Comparison of ENCODE assay signal across 1 cellular context in the genomic region with DNA sequence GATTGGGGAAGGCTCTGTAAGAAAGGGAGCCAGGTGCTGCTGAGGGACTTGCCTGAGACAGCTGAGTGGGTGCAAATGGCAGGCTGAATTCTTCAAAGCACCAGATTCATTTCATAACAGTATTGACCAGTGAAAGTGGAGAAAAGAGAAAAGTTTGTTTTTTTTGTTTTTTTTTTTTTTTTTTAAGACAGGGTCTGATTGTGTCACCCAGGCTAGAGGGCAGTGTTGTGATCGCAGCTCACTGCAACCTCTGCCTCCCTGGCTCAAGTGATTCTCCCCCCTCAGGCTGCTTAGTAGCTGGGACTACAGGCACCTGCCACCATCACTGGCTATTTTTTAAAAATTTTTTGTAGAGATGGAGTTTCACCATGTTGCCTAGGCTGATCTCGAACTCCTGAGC.
TF ChIP-seq lines count a peak whose summit lies in the region.

No MANE protein-coding gene starts in this region.

TF ChIP-seq in GM23338, 12 proteins besides CTCF, POLR2A, EP300 and RAD21 (continued from another document):
- TF ChIP-seq, protein P1, sequence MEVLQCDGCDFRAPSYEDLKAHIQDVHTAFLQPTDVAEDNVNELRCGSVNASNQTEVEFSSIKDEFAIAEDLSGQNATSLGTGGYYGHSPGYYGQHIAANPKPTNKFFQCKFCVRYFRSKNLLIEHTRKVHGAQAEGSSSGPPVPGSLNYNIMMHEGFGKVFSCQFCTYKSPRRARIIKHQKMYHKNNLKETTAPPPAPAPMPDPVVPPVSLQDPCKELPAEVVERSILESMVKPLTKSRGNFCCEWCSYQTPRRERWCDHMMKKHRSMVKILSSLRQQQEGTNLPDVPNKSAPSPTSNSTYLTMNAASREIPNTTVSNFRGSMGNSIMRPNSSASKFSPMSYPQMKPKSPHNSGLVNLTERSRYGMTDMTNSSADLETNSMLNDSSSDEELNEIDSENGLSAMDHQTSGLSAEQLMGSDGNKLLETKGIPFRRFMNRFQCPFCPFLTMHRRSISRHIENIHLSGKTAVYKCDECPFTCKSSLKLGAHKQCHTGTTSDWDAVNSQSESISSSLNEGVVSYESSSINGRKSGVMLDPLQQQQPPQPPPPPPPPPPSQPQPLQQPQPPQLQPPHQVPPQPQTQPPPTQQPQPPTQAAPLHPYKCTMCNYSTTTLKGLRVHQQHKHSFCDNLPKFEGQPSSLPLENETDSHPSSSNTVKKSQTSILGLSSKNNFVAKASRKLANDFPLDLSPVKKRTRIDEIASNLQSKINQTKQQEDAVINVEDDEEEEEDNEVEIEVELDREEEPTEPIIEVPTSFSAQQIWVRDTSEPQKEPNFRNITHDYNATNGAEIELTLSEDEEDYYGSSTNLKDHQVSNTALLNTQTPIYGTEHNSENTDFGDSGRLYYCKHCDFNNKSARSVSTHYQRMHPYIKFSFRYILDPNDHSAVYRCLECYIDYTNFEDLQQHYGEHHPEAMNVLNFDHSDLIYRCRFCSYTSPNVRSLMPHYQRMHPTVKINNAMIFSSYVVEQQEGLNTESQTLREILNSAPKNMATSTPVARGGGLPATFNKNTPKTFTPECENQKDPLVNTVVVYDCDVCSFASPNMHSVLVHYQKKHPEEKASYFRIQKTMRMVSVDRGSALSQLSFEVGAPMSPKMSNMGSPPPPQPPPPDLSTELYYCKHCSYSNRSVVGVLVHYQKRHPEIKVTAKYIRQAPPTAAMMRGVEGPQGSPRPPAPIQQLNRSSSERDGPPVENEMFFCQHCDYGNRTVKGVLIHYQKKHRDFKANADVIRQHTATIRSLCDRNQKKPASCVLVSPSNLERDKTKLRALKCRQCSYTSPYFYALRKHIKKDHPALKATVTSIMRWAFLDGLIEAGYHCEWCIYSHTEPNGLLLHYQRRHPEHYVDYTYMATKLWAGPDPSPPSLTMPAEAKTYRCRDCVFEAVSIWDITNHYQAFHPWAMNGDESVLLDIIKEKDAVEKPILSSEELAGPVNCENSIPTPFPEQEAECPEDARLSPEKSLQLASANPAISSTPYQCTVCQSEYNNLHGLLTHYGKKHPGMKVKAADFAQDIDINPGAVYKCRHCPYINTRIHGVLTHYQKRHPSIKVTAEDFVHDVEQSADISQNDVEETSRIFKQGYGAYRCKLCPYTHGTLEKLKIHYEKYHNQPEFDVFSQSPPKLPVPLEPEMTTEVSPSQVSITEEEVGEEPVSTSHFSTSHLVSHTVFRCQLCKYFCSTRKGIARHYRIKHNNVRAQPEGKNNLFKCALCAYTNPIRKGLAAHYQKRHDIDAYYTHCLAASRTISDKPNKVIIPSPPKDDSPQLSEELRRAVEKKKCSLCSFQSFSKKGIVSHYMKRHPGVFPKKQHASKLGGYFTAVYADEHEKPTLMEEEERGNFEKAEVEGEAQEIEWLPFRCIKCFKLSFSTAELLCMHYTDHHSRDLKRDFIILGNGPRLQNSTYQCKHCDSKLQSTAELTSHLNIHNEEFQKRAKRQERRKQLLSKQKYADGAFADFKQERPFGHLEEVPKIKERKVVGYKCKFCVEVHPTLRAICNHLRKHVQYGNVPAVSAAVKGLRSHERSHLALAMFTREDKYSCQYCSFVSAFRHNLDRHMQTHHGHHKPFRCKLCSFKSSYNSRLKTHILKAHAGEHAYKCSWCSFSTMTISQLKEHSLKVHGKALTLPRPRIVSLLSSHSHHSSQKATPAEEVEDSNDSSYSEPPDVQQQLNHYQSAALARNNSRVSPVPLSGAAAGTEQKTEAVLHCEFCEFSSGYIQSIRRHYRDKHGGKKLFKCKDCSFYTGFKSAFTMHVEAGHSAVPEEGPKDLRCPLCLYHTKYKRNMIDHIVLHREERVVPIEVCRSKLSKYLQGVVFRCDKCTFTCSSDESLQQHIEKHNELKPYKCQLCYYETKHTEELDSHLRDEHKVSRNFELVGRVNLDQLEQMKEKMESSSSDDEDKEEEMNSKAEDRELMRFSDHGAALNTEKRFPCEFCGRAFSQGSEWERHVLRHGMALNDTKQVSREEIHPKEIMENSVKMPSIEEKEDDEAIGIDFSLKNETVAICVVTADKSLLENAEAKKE (CRISPR knock-in tag; IDR thresholded peaks at IDR 0.05) = no peak
- TF ChIP-seq STAT1 (IDR thresholded peaks at IDR 0.05; ENCODE audit: unreplicated experiment) (no peak), NANOG (IDR thresholded peaks at IDR 0.05; ENCODE audit: borderline replicate concordance) (no peak), ZNF331 (CRISPR knock-in tag; IDR thresholded peaks at IDR 0.05; ENCODE audit: low read depth) (no peak), EZH2phosphoT487 (IDR thresholded peaks at IDR 0.05; ENCODE audit: unreplicated experiment) (no peak), JUNB (IDR thresholded peaks at IDR 0.05; ENCODE audit: unreplicated experiment) (no peak)
- TF ChIP-seq, protein P2, sequence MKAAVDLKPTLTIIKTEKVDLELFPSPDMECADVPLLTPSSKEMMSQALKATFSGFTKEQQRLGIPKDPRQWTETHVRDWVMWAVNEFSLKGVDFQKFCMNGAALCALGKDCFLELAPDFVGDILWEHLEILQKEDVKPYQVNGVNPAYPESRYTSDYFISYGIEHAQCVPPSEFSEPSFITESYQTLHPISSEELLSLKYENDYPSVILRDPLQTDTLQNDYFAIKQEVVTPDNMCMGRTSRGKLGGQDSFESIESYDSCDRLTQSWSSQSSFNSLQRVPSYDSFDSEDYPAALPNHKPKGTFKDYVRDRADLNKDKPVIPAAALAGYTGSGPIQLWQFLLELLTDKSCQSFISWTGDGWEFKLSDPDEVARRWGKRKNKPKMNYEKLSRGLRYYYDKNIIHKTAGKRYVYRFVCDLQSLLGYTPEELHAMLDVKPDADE (IDR thresholded peaks at IDR 0.05) = no peak
- TF ChIP-seq, protein P3, sequence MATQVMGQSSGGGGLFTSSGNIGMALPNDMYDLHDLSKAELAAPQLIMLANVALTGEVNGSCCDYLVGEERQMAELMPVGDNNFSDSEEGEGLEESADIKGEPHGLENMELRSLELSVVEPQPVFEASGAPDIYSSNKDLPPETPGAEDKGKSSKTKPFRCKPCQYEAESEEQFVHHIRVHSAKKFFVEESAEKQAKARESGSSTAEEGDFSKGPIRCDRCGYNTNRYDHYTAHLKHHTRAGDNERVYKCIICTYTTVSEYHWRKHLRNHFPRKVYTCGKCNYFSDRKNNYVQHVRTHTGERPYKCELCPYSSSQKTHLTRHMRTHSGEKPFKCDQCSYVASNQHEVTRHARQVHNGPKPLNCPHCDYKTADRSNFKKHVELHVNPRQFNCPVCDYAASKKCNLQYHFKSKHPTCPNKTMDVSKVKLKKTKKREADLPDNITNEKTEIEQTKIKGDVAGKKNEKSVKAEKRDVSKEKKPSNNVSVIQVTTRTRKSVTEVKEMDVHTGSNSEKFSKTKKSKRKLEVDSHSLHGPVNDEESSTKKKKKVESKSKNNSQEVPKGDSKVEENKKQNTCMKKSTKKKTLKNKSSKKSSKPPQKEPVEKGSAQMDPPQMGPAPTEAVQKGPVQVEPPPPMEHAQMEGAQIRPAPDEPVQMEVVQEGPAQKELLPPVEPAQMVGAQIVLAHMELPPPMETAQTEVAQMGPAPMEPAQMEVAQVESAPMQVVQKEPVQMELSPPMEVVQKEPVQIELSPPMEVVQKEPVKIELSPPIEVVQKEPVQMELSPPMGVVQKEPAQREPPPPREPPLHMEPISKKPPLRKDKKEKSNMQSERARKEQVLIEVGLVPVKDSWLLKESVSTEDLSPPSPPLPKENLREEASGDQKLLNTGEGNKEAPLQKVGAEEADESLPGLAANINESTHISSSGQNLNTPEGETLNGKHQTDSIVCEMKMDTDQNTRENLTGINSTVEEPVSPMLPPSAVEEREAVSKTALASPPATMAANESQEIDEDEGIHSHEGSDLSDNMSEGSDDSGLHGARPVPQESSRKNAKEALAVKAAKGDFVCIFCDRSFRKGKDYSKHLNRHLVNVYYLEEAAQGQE (IDR thresholded peaks at IDR 0.05; ENCODE audit: unreplicated experiment) = no peak
TF ChIP-seq in GM23338: peak in this region for 0.
